8 cellular contexts compared by ENCODE assay signal in the genomic region with DNA sequence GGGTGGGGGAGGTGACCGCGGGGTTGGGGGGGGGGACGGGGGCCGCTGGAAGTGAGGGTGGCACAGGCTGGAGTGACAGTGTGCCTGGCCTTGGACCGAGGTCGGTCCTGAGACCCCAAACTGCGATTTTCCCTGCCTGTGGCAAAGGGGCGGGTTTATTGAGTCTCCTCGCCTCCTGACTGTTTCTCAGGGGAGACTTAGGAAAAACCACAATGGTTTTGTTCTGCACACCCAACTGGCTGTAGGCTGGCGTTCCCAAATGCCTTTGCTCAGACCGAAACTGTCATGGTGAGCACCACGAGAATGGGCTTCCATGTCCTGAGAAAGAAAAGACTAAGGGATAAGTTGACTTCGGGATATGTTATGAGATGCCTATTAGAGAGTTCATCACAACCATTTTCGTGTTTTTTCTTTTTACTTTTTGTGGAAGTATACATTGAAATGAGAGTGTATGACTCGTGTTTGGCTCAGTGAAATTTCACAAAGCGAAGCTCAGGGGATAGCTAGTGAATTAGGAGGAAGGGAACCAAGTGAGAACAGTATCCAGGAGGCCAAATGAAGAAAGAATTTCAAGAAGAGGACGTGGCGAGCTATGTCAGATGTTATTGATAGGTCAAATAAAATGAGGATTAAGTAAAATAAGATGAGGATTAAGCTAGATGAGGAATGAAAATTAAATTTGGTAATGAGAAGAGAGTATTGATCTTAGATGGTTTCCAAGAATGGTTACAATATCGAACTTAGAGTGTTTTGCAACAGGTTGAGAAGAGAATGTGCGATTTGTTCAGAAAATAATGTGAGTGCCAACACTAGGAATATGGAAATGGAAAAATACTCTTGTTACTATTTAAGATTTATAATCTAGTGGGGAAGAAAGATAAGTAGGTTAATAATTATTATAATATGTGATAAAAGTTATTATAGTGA. TPM values are rescaled to one million over a fixed set of nuclear protein-coding genes. Genes with fewer than 3 reads are reported as not detected.
DNase-seq lines count a peak whose midpoint lies in the region; ATAC-seq and TF ChIP-seq lines count a peak whose summit lies in the region.

No MANE protein-coding gene starts in this region.

- CTCF ChIA-PET in Caco-2 (lab: Charles Lee) = interaction anchor here (0.6 to 1.7 kb wide), 5 partner anchors 21 to 598 kb away, joined by 3 to 7 read pairs (median 4); no protein-coding TSS in a partner anchor

- peaks cover 11% of the 10 kb centered on the region for H3K9me3 ChIP-seq in Caco-2

- H3K27ac Mint-ChIP-seq in Caco-2 (ENCODE audit: unreplicated experiment) = no peak overlapping the region
- no peak overlapping the region for H3K27ac Mint-ChIP-seq in stimulated activated effector memory CD8-positive, alpha-beta T cell treated with anti-CD3 and anti-CD28 coated beads, Interleukin-12 subunit alpha, Interleukin-12 subunit beta, amount 100 ng/mL, for 72 hours

- peak overlapping the region; percentile 81 for H3K4me3 ChIP-seq in Caco-2 (ENCODE audit: low read depth, low read length)

- H3K4me1 Mint-ChIP-seq in Caco-2 (ENCODE audit: low read depth, unreplicated experiment) = peaks cover 6% of the 10 kb centered on the region
- H3K4me1 Mint-ChIP-seq in stimulated activated effector memory CD8-positive, alpha-beta T cell treated with anti-CD3 and anti-CD28 coated beads, Interleukin-12 subunit alpha, Interleukin-12 subunit beta, amount 100 ng/mL, for 72 hours = no peaks in the 10 kb centered on the region

- ATAC-seq in left ventricle myocardium superior (peak; percentile 29), sciatic nerve (peak; percentile 22)
- ATAC-seq in stimulated activated effector memory CD8-positive, alpha-beta T cell treated with anti-CD3 and anti-CD28 coated beads, Interleukin-12 subunit alpha, Interleukin-12 subunit beta, amount 100 ng/mL, for 72 hours = no peak

- POLR2A ChIA-PET in Caco-2 (lab: Charles Lee) = interaction anchor here (0.6 to 1.6 kb wide), 4 partner anchors 33 to 587 kb away, joined by 3 to 6 read pairs (median 4); partner anchors contain the start of gene AKR1E2

- no peak overlapping the region for H3K4me3 Mint-ChIP-seq in Caco-2 (ENCODE audit: unreplicated experiment)
- H3K4me3 Mint-ChIP-seq in stimulated activated effector memory CD8-positive, alpha-beta T cell treated with anti-CD3 and anti-CD28 coated beads, Interleukin-12 subunit alpha, Interleukin-12 subunit beta, amount 100 ng/mL, for 72 hours = no peak overlapping the region

- no peak for TF ChIP-seq CTCF in Caco-2 (IDR thresholded peaks at IDR 0.05; ENCODE audit: insufficient read depth in 1 of 2, low read depth in 1 of 2, low read length in 1 of 2, severe bottlenecking in 1 of 2, unreplicated experiment in 1 of 2)

- H3K27me3 ChIP-seq in Caco-2 (replicated peaks; ENCODE audit: control insufficient read depth, insufficient read depth, low read length) = no peaks in the 10 kb centered on the region

- H3K9me3 Mint-ChIP-seq in Caco-2 (ENCODE audit: unreplicated experiment) = peaks cover 13% of the 10 kb centered on the region
- H3K9me3 Mint-ChIP-seq in stimulated activated effector memory CD8-positive, alpha-beta T cell treated with anti-CD3 and anti-CD28 coated beads, Interleukin-12 subunit alpha, Interleukin-12 subunit beta, amount 100 ng/mL, for 72 hours = peaks cover 2% of the 10 kb centered on the region

- DNase-seq in Caco-2 = peak; percentile 47 to 50
- peak; percentile 71 for DNase-seq in HCEC 1CT
- peak; percentile 25 for DNase-seq in UCSD-AML1 (lab: John Stamatoyannopoulos, UW; ENCODE audit: unreplicated experiment)
- peak; percentile 28 for DNase-seq in left ventricle myocardium superior
- DNase-seq in sciatic nerve (ENCODE audit: low spot score) = no peak
- no peak for DNase-seq in stimulated activated effector memory CD8-positive, alpha-beta T cell treated with anti-CD3 and anti-CD28 coated beads, Interleukin-12 subunit alpha, Interleukin-12 subunit beta, amount 100 ng/mL, for 72 hours (ENCODE audit: low spot score in 2 of 2)
- no peak for DNase-seq in activated CD4-positive, alpha-beta T cell treated with anti-CD3 and anti-CD28 coated beads for 1 hour
- DNase-seq in activated CD4-positive, CD25-positive, alpha-beta regulatory T cell (lab: John Stamatoyannopoulos, UW) = no peak

- intact Hi-C loops in Caco-2 (cut with micrococcal nuclease; ENCODE audit: unreplicated experiment) = no loop called here
- intact Hi-C loops in left ventricle myocardium superior (cut with micrococcal nuclease) = no loop called here
- intact Hi-C loops in sciatic nerve (cut with DNase I) = no loop called here

- peaks cover 15% of the 10 kb centered on the region; the same call in 1 of the 2 replicates for H3K4me1 ChIP-seq in Caco-2

- no peaks in the 10 kb centered on the region for H3K36me3 Mint-ChIP-seq in Caco-2 (ENCODE audit: insufficient read depth, unreplicated experiment)
- H3K36me3 Mint-ChIP-seq in stimulated activated effector memory CD8-positive, alpha-beta T cell treated with anti-CD3 and anti-CD28 coated beads, Interleukin-12 subunit alpha, Interleukin-12 subunit beta, amount 100 ng/mL, for 72 hours = no peaks in the 10 kb centered on the region

- TSS peak; percentile 25 for BruUV-seq in Caco-2 (replicated peaks; lab: Mats Ljungman, UMichigan)

- H3K27me3 Mint-ChIP-seq in Caco-2 (ENCODE audit: insufficient read depth, unreplicated experiment) = no peaks in the 10 kb centered on the region

- H3K36me3 ChIP-seq in Caco-2 (ENCODE audit: control insufficient read depth, insufficient read depth, low read length) = 0 out of 2 replicates have a peak, but pooled peaks cover 2% of the 10 kb centered on the region

RNA-seq across cellular contexts. Expression of gene NET1, which starts 0.9 kb away (rescaled TPM):
- 149 and 175 TPM in 2 replicates for total RNA-seq in Caco-2 (2022)
- 16.5 TPM for total RNA-seq in left ventricle myocardium superior
- total RNA-seq in sciatic nerve = 86.2 TPM

RNA-seq across cellular contexts. Expression of gene TUBAL3, which starts 8.6 kb away (rescaled TPM):
- total RNA-seq in Caco-2 (2022) (0.39 TPM in 1 of 2 replicates, not detected in the other), left ventricle myocardium superior (0.12 TPM), sciatic nerve (0.18 TPM)

RNA-seq across cellular contexts. Expression of gene UCN3, which starts 48.5 kb away (rescaled TPM):
- not detected in 2 replicates for total RNA-seq in Caco-2 (2022)
- not detected for total RNA-seq in left ventricle myocardium superior
- not detected for total RNA-seq in sciatic nerve

Comparison
In these comparisons a context has a peak if more than half of its experiments do, and no peak if none do; other contexts are left out.
1. DNase-seq: peak in Caco-2 (2 of 2), HCEC 1CT (single experiment), UCSD-AML1 (single experiment) and left ventricle myocardium superior (single experiment); none in sciatic nerve (single experiment), stimulated activated effector memory CD8-positive, alpha-beta T cell treated with anti-CD3 and anti-CD28 coated beads, Interleukin-12 subunit alpha, Interleukin-12 subunit beta, amount 100 ng/mL, for 72 hours (0 of 2), activated CD4-positive, alpha-beta T cell treated with anti-CD3 and anti-CD28 coated beads for 1 hour (single experiment) and activated CD4-positive, CD25-positive, alpha-beta regulatory T cell (0 of 4).